Comparison of ENCODE assay signal across 1 cellular context in the genomic region with DNA sequence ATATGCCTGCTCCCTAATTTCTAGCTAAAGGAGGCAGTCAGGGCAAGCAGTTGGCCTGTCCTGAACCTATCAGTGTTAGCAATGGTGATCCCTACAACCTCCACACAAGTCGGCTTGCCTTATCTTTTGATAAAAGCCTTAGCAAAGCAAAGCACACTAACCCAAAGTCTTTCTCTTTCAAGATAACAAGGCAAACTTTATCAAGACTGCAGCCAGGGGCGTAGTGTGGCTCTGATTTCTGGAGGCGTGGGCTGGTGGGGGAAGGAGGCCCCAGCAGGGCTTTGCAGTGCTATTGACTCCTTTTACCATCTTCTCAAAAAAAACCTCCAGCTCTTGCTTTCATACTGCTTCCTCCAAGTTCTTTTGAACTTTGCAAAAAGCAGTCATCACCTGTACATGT.
TF ChIP-seq lines count a peak whose summit lies in the region.

No MANE protein-coding gene starts in this region.

TF ChIP-seq in H1, 55 proteins besides CTCF, POLR2A, EP300 and RAD21 (continued from another document):
- no peak for TF ChIP-seq TAF1 (IDR thresholded peaks at IDR 0.05; ENCODE audit: low read depth, low read length)
- no peak for TF ChIP-seq BCL11A (IDR thresholded peaks at IDR 0.05; ENCODE audit: low read depth in 2 of 2, low read length in 2 of 2)
- no peak for TF ChIP-seq BRCA1 (IDR thresholded peaks at IDR 0.05; ENCODE audit: low read depth, low read length)
- no peak for TF ChIP-seq KDM1A (IDR thresholded peaks at IDR 0.05; ENCODE audit: borderline replicate concordance, low read length)
- no peak for TF ChIP-seq MAFK (IDR thresholded peaks at IDR 0.05; ENCODE audit: low read depth, low read length)
- TF ChIP-seq CHD1 (IDR thresholded peaks at IDR 0.05; ENCODE audit: low read depth, low read length), result no peak
- TF ChIP-seq CHD7 (IDR thresholded peaks at IDR 0.05; ENCODE audit: insufficient replicate concordance, low read length), result no peak
- no peak for TF ChIP-seq USF2 (IDR thresholded peaks at IDR 0.05; ENCODE audit: low read length)
- TF ChIP-seq POLR2AphosphoS5 (IDR thresholded peaks at IDR 0.05; ENCODE audit: low read depth, low read length), result no peak
- TF ChIP-seq BACH1 (IDR thresholded peaks at IDR 0.05; ENCODE audit: low read length), result no peak
- TF ChIP-seq NANOG (IDR thresholded peaks at IDR 0.05; ENCODE audit: insufficient read depth, low read depth, low read length, poor library complexity, severe bottlenecking), result no peak
- no peak for TF ChIP-seq SP1 (IDR thresholded peaks at IDR 0.05; ENCODE audit: low read depth, low read length)
